24 cellular contexts compared by ENCODE assay signal in genomic region chr11:134459246-134460043, GRCh38. TPM values are rescaled to one million over a fixed set of nuclear protein-coding genes. Genes with fewer than 3 reads are reported as not detected.
DNase-seq lines count a peak whose midpoint lies in the region; ATAC-seq and TF ChIP-seq lines count a peak whose summit lies in the region.
"Had no signal": no experiment of that assay in that cellular context is flagged by ENCODE, and none has a peak within 500 bp of the region (broad histone marks: within the 10 kb centered on the region; RNA-seq: fewer than 3 reads in every experiment).

No MANE protein-coding gene starts in this region.

- POLR2A ChIA-PET in naive thymus-derived CD4-positive, alpha-beta T cell (lab: Charles Lee), result no interaction called here

- H4K20me1 ChIP-seq in BLaER1, result no peaks in the 10 kb centered on the region

- H3K27ac ChIP-seq in BLaER1, result no peak overlapping the region
- peak overlapping the region in 39 of 59 donors; percentile 1 to 73 (median 52) for H3K27ac ChIP-seq in dorsolateral prefrontal cortex
- no peak overlapping the region for H3K27ac ChIP-seq in naive thymus-derived CD4-positive, alpha-beta T cell (ENCODE audit: low read depth, low read length)
- H3K27ac ChIP-seq: SJSA1 had no signal

- peak; percentile 22 for ATAC-seq in naive thymus-derived CD4-positive, alpha-beta T cell
- ATAC-seq: HepG2, PC-3 had no signal

- H3K4me1 Mint-ChIP-seq in naive thymus-derived CD4-positive, alpha-beta T cell, result no peaks in the 10 kb centered on the region

- TF ChIP-seq CTCF in dorsolateral prefrontal cortex (IDR thresholded peaks at IDR 0.05 in 54 of 56, conservative IDR thresholded peaks at IDR 0.05 in 2 of 56; ENCODE audit: low read depth in 1 of 56, partially characterized antibody in 56 of 56), result peak in 1 of 56 donors; percentile 9

- H3K4me3 ChIP-seq in BLaER1, result no peak overlapping the region
- H3K4me3 ChIP-seq in dorsolateral prefrontal cortex, result no peak overlapping the region
- no peak overlapping the region for H3K4me3 ChIP-seq in naive thymus-derived CD4-positive, alpha-beta T cell (ENCODE audit: low read length)
- H3K4me3 ChIP-seq: SJSA1 had no signal

- 0 out of 2 replicates have a peak overlapping the region, but pooled peaks have one; percentile 13 for H3K4me2 ChIP-seq in BLaER1

- H3K9me3 ChIP-seq in BLaER1, result peaks cover 21% of the 10 kb centered on the region
- peaks cover 0 to 15% (median 0%) of the 10 kb centered on the region in 3 experiments for H3K9me3 ChIP-seq in naive thymus-derived CD4-positive, alpha-beta T cell (ENCODE audit: control insufficient read depth in 2 of 3, low read length in 3 of 3)
- H3K9me3 ChIP-seq: BE2C, SJSA1 had no signal

- DNase-seq in dorsolateral prefrontal cortex (peak in 2 of 10 donors; percentile 57 to 63), posterior vena cava (ENCODE audit: low spot score) (peak; percentile 24), NCI-H748 (lab: John Stamatoyannopoulos, UW; ENCODE audit: unreplicated experiment) (no peak), activated gamma-delta T cell (lab: John Stamatoyannopoulos, UW) (no peak), NCI-H1436 (lab: John Stamatoyannopoulos, UW) (no peak)
- DNase-seq in naive thymus-derived CD4-positive, alpha-beta T cell, result no peak
- no peak for DNase-seq in stimulated activated CD4-positive, alpha-beta T cell treated with anti-CD3 and anti-CD28 coated beads, Interleukin-4, amount 100 ng/mL, for 1 hour
- DNase-seq: 8988T; ACHN; BE2C; DMS153; DND-41; H7; Karpas-422; NCI-H1092; NCI-H1436 treated with DMSO at 0.1 percent for 48 hours; NCI-H187 treated with DMSO at 0.1 percent for 48 hours; NCI-H524 treated with DMSO at 0.1 percent for 48 hours; NCI-H82; NK-92 treated with Interleukin-12 subunit alpha and Interleukin-12 subunit beta, amount 100 ng/mL, for 24 hours; PC-3 had no signal

- CTCF ChIA-PET in naive thymus-derived CD4-positive, alpha-beta T cell (lab: Charles Lee), result interaction anchor here (1.1 kb wide), 1 partner anchor 11 kb away, joined by 3 read pairs; no protein-coding TSS in a partner anchor

- peaks cover 0 to 28% (median 10%) of the 10 kb centered on the region in 11 donors for H3K9me3 Mint-ChIP-seq in naive thymus-derived CD4-positive, alpha-beta T cell

- H3K4me1 ChIP-seq in BLaER1, result peaks cover 17% of the 10 kb centered on the region
- H3K4me1 ChIP-seq in naive thymus-derived CD4-positive, alpha-beta T cell (ENCODE audit: control insufficient read depth in 2 of 2, insufficient read depth in 2 of 2, low read length in 2 of 2), result no peaks in the 10 kb centered on the region
- H3K4me1 ChIP-seq: BE2C, SJSA1 had no signal

- H3K4me3 Mint-ChIP-seq in naive thymus-derived CD4-positive, alpha-beta T cell, result no peak overlapping the region

- no peaks in the 10 kb centered on the region for H3K36me3 ChIP-seq in BLaER1
- no peaks in the 10 kb centered on the region for H3K36me3 ChIP-seq in naive thymus-derived CD4-positive, alpha-beta T cell (ENCODE audit: control insufficient read depth in 2 of 3, insufficient read depth in 3 of 3, low read length in 3 of 3)
- H3K36me3 ChIP-seq: BE2C, SJSA1 had no signal

- H3K36me3 Mint-ChIP-seq in naive thymus-derived CD4-positive, alpha-beta T cell, result peaks cover 0 to 3% (median 0%) of the 10 kb centered on the region in 5 donors

- intact Hi-C loops in dorsolateral prefrontal cortex (cut with DNase I), result loop anchor here in 1 of 2 donors (10.0 kb wide), 1 partner anchor 105 kb away; no protein-coding TSS in a partner anchor
- intact Hi-C loops in naive thymus-derived CD4-positive, alpha-beta T cell (cut with micrococcal nuclease), result no loop called here
- intact Hi-C loops in posterior vena cava (cut with DNase I), result no loop called here

- no peaks in the 10 kb centered on the region for H3K27me3 ChIP-seq in BLaER1
- no peaks in the 10 kb centered on the region for H3K27me3 ChIP-seq in dorsolateral prefrontal cortex
- H3K27me3 ChIP-seq in naive thymus-derived CD4-positive, alpha-beta T cell (ENCODE audit: control insufficient read depth in 2 of 2, insufficient read depth in 2 of 2, low read length in 2 of 2), result no peaks in the 10 kb centered on the region
- H3K27me3 ChIP-seq: BE2C, SJSA1 had no signal

- no peak overlapping the region for H3K9ac ChIP-seq in BLaER1

- H3K27ac Mint-ChIP-seq in naive thymus-derived CD4-positive, alpha-beta T cell, result no peak overlapping the region

- peaks cover 9 to 35% (median 21%) of the 10 kb centered on the region in 5 donors for H3K27me3 Mint-ChIP-seq in naive thymus-derived CD4-positive, alpha-beta T cell

RNA-seq across cellular contexts. Expression of gene B3GAT1, which starts 47.4 kb away (rescaled TPM):
- 100 to 1,000 TPM; 204 to 380 (median 266) TPM for total RNA-seq in dorsolateral prefrontal cortex
- total RNA-seq in naive thymus-derived CD4-positive, alpha-beta T cell, result 1 to 10 TPM in 1 of 5 experiments, under 1 TPM in 3, not detected in 1; 0.08 to 3.1 (median 0.60) TPM
- not detected for polyA plus RNA-seq in naive thymus-derived CD4-positive, alpha-beta T cell
- total RNA-seq in posterior vena cava, result under 1 TPM in 1 of 2 donors, not detected in 1; 0.28 TPM
- total RNA-seq: HepG2, PC-3, SJSA1 had no signal
- polyA plus RNA-seq: HepG2 had no signal

Comparison
In these comparisons a context has a peak if more than half of its experiments do, and no peak if none do; other contexts are left out.
1. H3K27ac ChIP-seq: peak in dorsolateral prefrontal cortex (39 of 59); none in BLaER1 (single experiment) and naive thymus-derived CD4-positive, alpha-beta T cell (single experiment).
2. RNA of gene B3GAT1, which starts 47.4 kb away (total RNA-seq): 204 to 380 TPM in dorsolateral prefrontal cortex; 0.08 to 3.1 TPM in naive thymus-derived CD4-positive, alpha-beta T cell and 0.28 TPM in posterior vena cava; every median in the first group is over 10 times any median in the second.